In genomic region chr2:36597003-36597531, GRCh38 we compare ENCODE assay signal across 8 cellular contexts. TPM values are rescaled to one million over a fixed set of nuclear protein-coding genes. Genes with fewer than 3 reads are reported as not detected.
DNase-seq lines count a peak whose midpoint lies in the region; ATAC-seq and TF ChIP-seq lines count a peak whose summit lies in the region.

No MANE protein-coding gene starts in this region.

- H3K9ac ChIP-seq in fibroblast of lung (ENCODE audit: insufficient read depth, low read length) = peak overlapping the region; percentile 88

- H3K4me3 ChIP-seq in GM12875 (ENCODE audit: low read depth, low read length) (peak overlapping the region; percentile 66), RWPE2 (ENCODE audit: severe bottlenecking) (peak overlapping the region; percentile 93), fibroblast of lung (replicated peaks in 1 of 4; ENCODE audit: control extremely low read depth in 1 of 4, insufficient read depth in 1 of 4, low read depth in 3 of 4, low read length in 4 of 4) (peak overlapping the region; percentile 53 to 89 (median 79))

- H2AFZ ChIP-seq in fibroblast of lung (ENCODE audit: low read length) = peak overlapping the region; percentile 54

- H3K27me3 ChIP-seq in RWPE2 (ENCODE audit: insufficient read depth, poor library complexity, severe bottlenecking) (no peaks in the 10 kb centered on the region), fibroblast of lung (ENCODE audit: control insufficient read depth, insufficient read depth, low read length) (no peaks in the 10 kb centered on the region)

- peaks cover 48% of the 10 kb centered on the region for H3K79me2 ChIP-seq in fibroblast of lung (ENCODE audit: control insufficient read depth, insufficient read depth, low read length)

- DNase-seq in RWPE2 (ENCODE audit: low spot score) (no peak), fibroblast of lung (ENCODE audit: low read depth in 2 of 2) (no peak), putamen (ENCODE audit: low spot score) (peak; percentile 12), cerebellum (ENCODE audit: low spot score) (no peak)

- H3K36me3 ChIP-seq in RWPE2 (ENCODE audit: low read depth) (peaks cover 13% of the 10 kb centered on the region), fibroblast of lung (ENCODE audit: control insufficient read depth, insufficient read depth, low read length) (no peaks in the 10 kb centered on the region)

- peak overlapping the region; percentile 77 for H3K4me2 ChIP-seq in fibroblast of lung (ENCODE audit: extremely low read depth, insufficient read depth, low read length)

- TF ChIP-seq CTCF in GM12875 (IDR thresholded peaks at IDR 0.05; ENCODE audit: borderline replicate concordance, insufficient read depth, low read depth, low read length) = no peak
- no peak for TF ChIP-seq CTCF in RWPE2 (IDR thresholded peaks at IDR 0.05; ENCODE audit: poor library complexity, severe bottlenecking)
- TF ChIP-seq CTCF in fibroblast of lung (conservative IDR thresholded peaks at IDR 0.05 in 1 of 2, IDR thresholded peaks at IDR 0.05 in 1 of 2; ENCODE audit: low read depth in 1 of 2, low read length in 2 of 2) = no peak

- H3K27ac ChIP-seq in RWPE2 (ENCODE audit: poor library complexity, severe bottlenecking) (peak overlapping the region; percentile 68), fibroblast of lung (ENCODE audit: insufficient read depth, low read length) (peak overlapping the region; percentile 74)

- H3K9me3 ChIP-seq in RWPE2 (ENCODE audit: severe bottlenecking) (no peaks in the 10 kb centered on the region), fibroblast of lung (ENCODE audit: control insufficient read depth, insufficient read depth, low read depth, low read length) (no peaks in the 10 kb centered on the region)

- no peaks in the 10 kb centered on the region for H4K20me1 ChIP-seq in fibroblast of lung (ENCODE audit: control insufficient read depth, extremely low read depth, insufficient read depth, low read length)

- H3K4me1 ChIP-seq in RWPE2 (ENCODE audit: insufficient read depth, poor library complexity, severe bottlenecking) (peaks cover 4% of the 10 kb centered on the region), fibroblast of lung (ENCODE audit: control insufficient read depth, extremely low read depth, insufficient read depth, low read length) (no peaks in the 10 kb centered on the region)

- ATAC-seq in RWPE2 (ENCODE audit: low read depth) (no peak; the same call in 2 of the 3 replicates), GM21423 (IDR thresholded peaks at IDR 0.05; ENCODE audit: unreplicated experiment) (no peak), GM21576 (IDR thresholded peaks at IDR 0.05; ENCODE audit: unreplicated experiment) (no peak), HG02642 (IDR thresholded peaks at IDR 0.05; ENCODE audit: poor library complexity, unreplicated experiment) (no peak)

RNA-seq across cellular contexts. Expression of gene FEZ2, which starts 0.9 kb away (rescaled TPM):
- total RNA-seq in fibroblast of lung (55.2 and 64.7 TPM in 2 replicates), cerebellum (60.2 TPM)
- polyA plus RNA-seq in fibroblast of lung = 59.7 and 86.9 TPM in 2 replicates
- polyA plus RNA-seq in fibroblast of lung (2012) = 56.6 and 73.1 TPM in 2 replicates
- 4.0 and 7.9 TPM in 2 replicates for polyA minus RNA-seq in fibroblast of lung (ENCODE audit: low replicate concordance)
